11 cellular contexts compared by ENCODE assay signal in genomic region chr17:45873728-45874127, GRCh38. TPM values are rescaled to one million over a fixed set of nuclear protein-coding genes. Genes with fewer than 3 reads are reported as not detected.
DNase-seq lines count a peak whose midpoint lies in the region; ATAC-seq, FAIRE-seq and TF ChIP-seq lines count a peak whose summit lies in the region.
"Had no signal": no experiment of that assay in that cellular context is flagged by ENCODE, and none has a peak within 500 bp of the region (broad histone marks: within the 10 kb centered on the region; RNA-seq: fewer than 3 reads in every experiment).

No MANE protein-coding gene starts in this region.

- H3K9ac ChIP-seq in parathyroid adenoma: no peak overlapping the region

- H3K27me3 ChIP-seq in parathyroid adenoma (ENCODE audit: control insufficient read depth, insufficient read depth, low read length): no peaks in the 10 kb centered on the region

- no peaks in the 10 kb centered on the region for H3K36me3 ChIP-seq in parathyroid adenoma (ENCODE audit: control insufficient read depth, insufficient read depth, low read length)

- intact Hi-C loops in activated T-helper 1 cell treated with anti-CD3 and anti-CD28 coated beads, Interleukin-12 subunit alpha, Interleukin-12 subunit beta, Interleukin-2, Interleukin-4 antibody, amounts not matched to agents 30 ng/mL and 10 ng/mL and 1 ng/mL, durations not matched to agents 14 hours and 24 hours and 36 hours (cut with micrococcal nuclease): no loop called here

- peak overlapping the region; percentile 0 for H3K4me2 ChIP-seq in parathyroid adenoma (ENCODE audit: low read length)

- H3K9me3 Mint-ChIP-seq in activated T-helper 1 cell treated with anti-CD3 and anti-CD28 coated beads, Interleukin-12 subunit alpha, Interleukin-12 subunit beta, Interleukin-2, Interleukin-4 antibody, amounts not matched to agents 30 ng/mL and 10 ng/mL and 1 ng/mL, durations not matched to agents 14 hours and 24 hours and 36 hours: no peaks in the 10 kb centered on the region

- no peak for FAIRE-seq in GM12892 (lab: Jason Lieb, UNC)

- peaks cover 11% of the 10 kb centered on the region for H3K27me3 Mint-ChIP-seq in activated T-helper 1 cell treated with anti-CD3 and anti-CD28 coated beads, Interleukin-12 subunit alpha, Interleukin-12 subunit beta, Interleukin-2, Interleukin-4 antibody, amounts not matched to agents 30 ng/mL and 10 ng/mL and 1 ng/mL, durations not matched to agents 14 hours and 24 hours and 36 hours (ENCODE audit: insufficient read depth)

- ATAC-seq in GM19397 (IDR thresholded peaks at IDR 0.05; ENCODE audit: unreplicated experiment) (no peak), HG02973 (IDR thresholded peaks at IDR 0.05; ENCODE audit: unreplicated experiment) (no peak)

- H3K79me2 ChIP-seq in parathyroid adenoma: no peaks in the 10 kb centered on the region

- peak; percentile 38 for DNase-seq in GDM1 (lab: John Stamatoyannopoulos, UW)
- peak; percentile 79 for DNase-seq in RPMI8226
- peak; percentile 21 for DNase-seq in activated T-helper 1 cell treated with anti-CD3 and anti-CD28 coated beads, Interleukin-12 subunit alpha, Interleukin-12 subunit beta, Interleukin-2, Interleukin-4 antibody, amounts not matched to agents 30 ng/mL and 10 ng/mL and 1 ng/mL, durations not matched to agents 14 hours and 24 hours and 36 hours (ENCODE audit: low spot score)
- no peak for DNase-seq in D341Med (ENCODE audit: low spot score)
- no peak for DNase-seq in GM12892 (ENCODE audit: insufficient read length)
- DNase-seq: aorta, DMS153, naive B cell had no signal

- H3K4me3 ChIP-seq in parathyroid adenoma (ENCODE audit: low read depth, low read length): no peak overlapping the region

- no peak for TF ChIP-seq POLR2A in GM12892 (IDR thresholded peaks at IDR 0.05; ENCODE audit: low read depth, low read length)

- H3K4me1 Mint-ChIP-seq in activated T-helper 1 cell treated with anti-CD3 and anti-CD28 coated beads, Interleukin-12 subunit alpha, Interleukin-12 subunit beta, Interleukin-2, Interleukin-4 antibody, amounts not matched to agents 30 ng/mL and 10 ng/mL and 1 ng/mL, durations not matched to agents 14 hours and 24 hours and 36 hours (ENCODE audit: low read depth): peaks cover 10% of the 10 kb centered on the region

- H3K4me1 ChIP-seq in parathyroid adenoma: peaks cover 14% of the 10 kb centered on the region

- H3K36me3 Mint-ChIP-seq in activated T-helper 1 cell treated with anti-CD3 and anti-CD28 coated beads, Interleukin-12 subunit alpha, Interleukin-12 subunit beta, Interleukin-2, Interleukin-4 antibody, amounts not matched to agents 30 ng/mL and 10 ng/mL and 1 ng/mL, durations not matched to agents 14 hours and 24 hours and 36 hours (ENCODE audit: low read depth): no peaks in the 10 kb centered on the region
- H3K36me3 Mint-ChIP-seq: naive B cell had no signal

- H3K27ac ChIP-seq in parathyroid adenoma: no peak overlapping the region

- H3K27ac Mint-ChIP-seq in activated T-helper 1 cell treated with anti-CD3 and anti-CD28 coated beads, Interleukin-12 subunit alpha, Interleukin-12 subunit beta, Interleukin-2, Interleukin-4 antibody, amounts not matched to agents 30 ng/mL and 10 ng/mL and 1 ng/mL, durations not matched to agents 14 hours and 24 hours and 36 hours: no peak overlapping the region
- H3K27ac Mint-ChIP-seq: naive B cell had no signal

- H2AFZ ChIP-seq in parathyroid adenoma: no peak overlapping the region

- H3K9me3 ChIP-seq in parathyroid adenoma (ENCODE audit: control insufficient read depth, low read length): no peaks in the 10 kb centered on the region

- TF ChIP-seq CTCF in parathyroid adenoma (IDR thresholded peaks at IDR 0.05): no peak

- H3K4me3 Mint-ChIP-seq in activated T-helper 1 cell treated with anti-CD3 and anti-CD28 coated beads, Interleukin-12 subunit alpha, Interleukin-12 subunit beta, Interleukin-2, Interleukin-4 antibody, amounts not matched to agents 30 ng/mL and 10 ng/mL and 1 ng/mL, durations not matched to agents 14 hours and 24 hours and 36 hours: peak overlapping the region; percentile 62

RNA-seq across cellular contexts. Expression of gene MAPT, which starts 20.6 kb away (rescaled TPM):
- total RNA-seq in activated T-helper 1 cell treated with anti-CD3 and anti-CD28 coated beads, Interleukin-12 subunit alpha, Interleukin-12 subunit beta, Interleukin-2, Interleukin-4 antibody, amounts not matched to agents 30 ng/mL and 10 ng/mL and 1 ng/mL, durations not matched to agents 14 hours and 24 hours and 36 hours: 0.64 and 1.1 TPM in 2 replicates
- polyA plus RNA-seq in GM12892 (2012; ENCODE audit: missing spikeins): 0.13 TPM

RNA-seq across cellular contexts. Expression of gene SPPL2C, which starts 29.0 kb away (rescaled TPM):
- total RNA-seq in activated T-helper 1 cell treated with anti-CD3 and anti-CD28 coated beads, Interleukin-12 subunit alpha, Interleukin-12 subunit beta, Interleukin-2, Interleukin-4 antibody, amounts not matched to agents 30 ng/mL and 10 ng/mL and 1 ng/mL, durations not matched to agents 14 hours and 24 hours and 36 hours: not detected in 2 replicates
- not detected for polyA plus RNA-seq in GM12892 (2012; ENCODE audit: missing spikeins)
- total RNA-seq: aorta had no signal
- polyA plus RNA-seq: aorta had no signal

Comparison
In these comparisons a context has a peak if more than half of its experiments do, and no peak if none do; other contexts are left out.
1. DNase-seq: peak in GDM1 (single experiment), RPMI8226 (single experiment) and activated T-helper 1 cell treated with anti-CD3 and anti-CD28 coated beads, Interleukin-12 subunit alpha, Interleukin-12 subunit beta, Interleukin-2, Interleukin-4 antibody, amounts not matched to agents 30 ng/mL and 10 ng/mL and 1 ng/mL, durations not matched to agents 14 hours and 24 hours and 36 hours (single experiment); none in D341Med (single experiment) and GM12892 (single experiment).